Comparison of ENCODE assay signal across 8 cellular contexts in the genomic region with DNA sequence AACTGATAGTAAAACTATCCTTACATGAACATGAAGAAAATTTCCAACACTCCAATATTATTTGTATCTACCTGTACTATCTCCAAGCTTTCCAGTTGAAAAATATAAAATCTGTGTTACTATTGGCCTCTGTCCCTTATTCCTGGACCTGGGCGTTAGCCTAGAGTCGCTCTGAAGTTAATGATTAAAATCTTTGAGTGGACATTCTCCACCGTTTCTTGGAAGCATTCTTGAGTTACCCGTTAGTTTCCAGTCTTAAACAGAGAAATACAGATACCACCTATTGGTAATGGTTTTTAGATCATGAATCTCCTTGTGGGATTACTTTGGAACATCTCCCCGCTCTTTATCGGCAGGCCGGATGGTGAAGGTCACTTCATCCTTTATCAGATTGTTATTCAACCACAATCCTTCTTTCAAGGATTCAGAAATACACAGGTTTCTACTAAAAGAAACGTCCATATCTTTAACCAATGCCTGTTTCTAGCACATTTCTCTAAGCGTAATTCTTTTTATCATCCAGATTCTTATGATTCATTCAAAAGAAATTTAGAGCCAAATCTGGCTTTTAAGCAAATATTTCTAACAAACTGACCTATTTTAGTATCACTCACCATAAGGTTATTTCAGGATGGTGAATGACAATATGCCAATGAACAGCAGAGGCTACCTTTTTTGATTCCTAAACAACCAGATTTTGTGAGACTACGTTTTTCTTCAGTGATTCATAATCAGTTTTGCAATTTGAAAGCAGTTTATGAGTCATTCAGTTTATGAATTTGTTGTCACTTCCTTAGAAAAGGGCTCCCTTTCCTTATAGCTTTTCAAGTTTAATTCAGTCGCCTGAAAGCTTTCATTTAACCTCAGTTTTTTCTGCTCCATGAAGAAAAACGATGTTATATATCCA.
DNase-seq lines count a peak whose midpoint lies in the region; ATAC-seq and TF ChIP-seq lines count a peak whose summit lies in the region.

No MANE protein-coding gene starts in this region.

- CTCF ChIA-PET in Calu3 (lab: Charles Lee): interaction anchor here (0.5 to 2.0 kb wide), 4 partner anchors 13 to 218 kb away, joined by 3 to 6 read pairs (median 3); no protein-coding TSS in a partner anchor

- H3K27ac Mint-ChIP-seq in Calu3 (ENCODE audit: unreplicated experiment): peak overlapping the region; percentile 91
- peak overlapping the region; percentile 97 for H3K27ac Mint-ChIP-seq in osteocyte (ENCODE audit: unreplicated experiment)
- H3K27ac Mint-ChIP-seq in immature natural killer cell: peak overlapping the region in 2 of 6 donors; percentile 88 to 92

- in situ Hi-C loops in KBM-7 (cut with MboI; ENCODE audit: low pct_unique_long_range_greater_than_20kb, low sequenced_read_pairs): no loop called here

- intact Hi-C loops in Calu3 (cut with micrococcal nuclease; ENCODE audit: unreplicated experiment): loop anchor here (1.0 to 10.0 kb wide), 9 partner anchors 25 to 218 kb away; a partner anchor contains a TSS

- H3K4me3 ChIP-seq in duodenal mucosa (ENCODE audit: low read depth in 1 of 2, low read length in 2 of 2): no peak overlapping the region

- no TSS peak for BruUV-seq in Calu3 (replicated peaks; lab: Mats Ljungman, UMichigan)

- peak overlapping the region; percentile 5 to 55 for H3K9ac ChIP-seq in duodenal mucosa (ENCODE audit: low read depth in 1 of 2, low read length in 2 of 2)

- peaks cover 28% of the 10 kb centered on the region for H3K36me3 Mint-ChIP-seq in Calu3 (ENCODE audit: insufficient read depth, unreplicated experiment)
- H3K36me3 Mint-ChIP-seq in osteocyte (ENCODE audit: unreplicated experiment): peaks cover 3% of the 10 kb centered on the region
- H3K36me3 Mint-ChIP-seq in immature natural killer cell: peaks cover 0 to 9% (median 3%) of the 10 kb centered on the region in 3 donors

- no peak for TF ChIP-seq CTCF in Calu3 (IDR thresholded peaks at IDR 0.05; ENCODE audit: unreplicated experiment)
- TF ChIP-seq CTCF in osteocyte (IDR thresholded peaks at IDR 0.05): no peak

- DNase-seq in Calu3 (no peak), NCI-H446 treated with DMSO at 0.1 percent for 48 hours (lab: John Stamatoyannopoulos, UW) (peak; percentile 23), osteocyte (ENCODE audit: extremely low spot score, unreplicated experiment) (no peak), DMS153 treated with DMSO at 0.1 percent for 48 hours (lab: John Stamatoyannopoulos, UW; ENCODE audit: unreplicated experiment) (no peak), immature natural killer cell (no peak), KBM-7 (no peak)

- H3K4me1 Mint-ChIP-seq in Calu3 (ENCODE audit: low read depth, unreplicated experiment) (peaks cover 58% of the 10 kb centered on the region), osteocyte (ENCODE audit: unreplicated experiment) (peaks cover 69% of the 10 kb centered on the region), immature natural killer cell (no peaks in the 10 kb centered on the region)

- peaks cover 29 to 48% of the 10 kb centered on the region in 2 donors for H3K4me1 ChIP-seq in duodenal mucosa (ENCODE audit: control insufficient read depth in 1 of 2, insufficient read depth in 2 of 2, low read length in 2 of 2)

- ATAC-seq in GM18520 (IDR thresholded peaks at IDR 0.05; ENCODE audit: unreplicated experiment): no peak

- H3K9me3 Mint-ChIP-seq in Calu3 (ENCODE audit: low read depth, unreplicated experiment) (no peaks in the 10 kb centered on the region), osteocyte (ENCODE audit: unreplicated experiment) (no peaks in the 10 kb centered on the region), immature natural killer cell (no peaks in the 10 kb centered on the region)

- H3K9me3 ChIP-seq in duodenal mucosa (ENCODE audit: control insufficient read depth in 1 of 2, low read length in 2 of 2): no peaks in the 10 kb centered on the region

- H3K4me3 Mint-ChIP-seq in Calu3 (ENCODE audit: low read depth, unreplicated experiment) (peak overlapping the region; percentile 19), osteocyte (ENCODE audit: unreplicated experiment) (no peak overlapping the region), immature natural killer cell (no peak overlapping the region)

- H3K27ac ChIP-seq in duodenal mucosa (ENCODE audit: low read depth, low read length): peak overlapping the region; percentile 80

- H3K27me3 Mint-ChIP-seq in Calu3 (ENCODE audit: unreplicated experiment): no peaks in the 10 kb centered on the region
- H3K27me3 Mint-ChIP-seq in osteocyte (ENCODE audit: unreplicated experiment): no peaks in the 10 kb centered on the region
- peaks cover 4 to 7% (median 6%) of the 10 kb centered on the region in 3 donors for H3K27me3 Mint-ChIP-seq in immature natural killer cell (ENCODE audit: low read depth in 3 of 3)

- H3K36me3 ChIP-seq in duodenal mucosa (ENCODE audit: control insufficient read depth in 1 of 2, insufficient read depth in 2 of 2, low read length in 2 of 2): no peaks in the 10 kb centered on the region

- H3K27me3 ChIP-seq in duodenal mucosa (ENCODE audit: control insufficient read depth in 1 of 2, insufficient read depth in 2 of 2, low read length in 2 of 2): no peaks in the 10 kb centered on the region
